ENCODE assay signal across 8 cellular contexts in the genomic region with DNA sequence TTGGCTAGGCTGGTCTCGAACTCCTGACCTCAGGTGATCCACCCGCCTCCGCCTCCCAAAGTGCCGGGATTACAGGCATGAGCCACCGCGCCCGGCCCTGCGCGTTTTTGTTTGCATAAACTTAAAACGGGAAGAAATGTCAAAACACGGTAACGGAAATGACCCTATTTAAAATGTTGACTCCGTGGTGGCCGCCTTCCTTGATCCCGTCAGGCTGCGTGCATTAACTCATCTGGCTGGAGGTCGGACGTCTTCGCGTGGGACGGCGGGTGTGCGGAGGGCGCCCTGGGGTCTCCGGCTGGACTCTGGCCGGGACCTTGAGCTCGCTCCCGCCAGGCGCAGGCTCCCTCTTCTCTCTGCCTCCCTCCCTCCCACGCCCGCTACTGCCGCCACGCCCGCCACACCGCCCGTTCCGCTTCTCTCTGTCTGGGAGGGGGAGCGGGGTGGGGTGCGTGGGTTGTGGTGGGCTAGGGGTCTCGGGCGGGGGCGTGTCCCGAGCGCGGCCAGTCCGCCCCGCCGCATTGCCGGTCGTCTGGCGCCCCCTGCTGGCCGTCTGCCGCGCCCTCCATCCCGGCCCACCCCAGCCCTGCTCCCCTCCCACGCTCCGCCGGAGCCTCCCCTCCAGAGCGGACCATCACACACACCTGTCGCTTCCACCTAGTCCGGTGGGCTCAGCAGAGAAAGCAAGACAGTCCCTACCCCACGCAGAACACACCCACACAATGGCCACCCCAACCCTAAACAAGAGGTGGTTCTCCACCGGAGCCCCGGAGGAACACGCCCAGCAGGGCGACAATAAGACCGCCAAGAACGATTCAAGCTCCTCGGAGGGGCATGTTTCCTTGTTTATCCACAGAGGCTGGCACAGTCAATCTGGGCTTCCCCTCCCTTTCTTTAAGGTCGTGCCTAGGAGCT. TPM values are rescaled to one million over a fixed set of nuclear protein-coding genes. Genes with fewer than 3 reads are reported as not detected.
DNase-seq lines count a peak whose midpoint lies in the region; ATAC-seq, FAIRE-seq and TF ChIP-seq lines count a peak whose summit lies in the region.

No MANE protein-coding gene starts in this region.

- intact Hi-C loops in activated B cell treated with CpG ODN at 0.5 μM for 24 hours (cut with micrococcal nuclease): loop anchor here (1.0 to 10.0 kb wide), 8 partner anchors 115 to 685 kb away; partner anchors contain the start of genes MYH10, NDEL1 and RPL26

- ATAC-seq in GM19043 (IDR thresholded peaks at IDR 0.05; ENCODE audit: low read depth, unreplicated experiment): peak; percentile 47
- peak; percentile 81 for ATAC-seq in activated B cell treated with CpG ODN at 0.5 μM for 24 hours (ENCODE audit: low read depth)
- no peak for ATAC-seq in HG02840 (IDR thresholded peaks at IDR 0.05; ENCODE audit: low FRiP score, unreplicated experiment)

- dilution Hi-C loops in keratinocyte (cut with MboI; ENCODE audit: extremely low pct_ligation_motif_present, low sequenced_read_pairs): loop anchor here (25.0 kb wide), 1 partner anchor 109 kb away; the partner anchor contains the start of gene MYH10

- no peaks in the 10 kb centered on the region for H4K20me1 ChIP-seq in keratinocyte (ENCODE audit: control insufficient read depth, extremely low read depth, insufficient read depth, low read length)

- peak overlapping the region; percentile 85 for H3K4me3 Mint-ChIP-seq in activated B cell treated with CpG ODN at 0.5 μM for 24 hours

- TF ChIP-seq CTCF in activated B cell treated with CpG ODN at 0.5 μM for 24 hours (IDR thresholded peaks at IDR 0.05) (peak; percentile 96), cardiac fibroblast (IDR thresholded peaks at IDR 0.05; ENCODE audit: low read depth, low read length) (peak; percentile 50), keratinocyte (optimal IDR thresholded peaks at IDR 0.05 in 1 of 3, IDR thresholded peaks at IDR 0.05 in 1 of 3, conservative IDR thresholded peaks at IDR 0.05 in 1 of 3; ENCODE audit: extremely low read depth in 1 of 3, insufficient read depth in 2 of 3, low read length in 3 of 3) (peak in 2 of 3 experiments; percentile 85 to 94)

- H3K4me3 ChIP-seq in cardiac fibroblast (replicated peaks in 1 of 2; ENCODE audit: low read depth in 2 of 2, low read length in 2 of 2): peak overlapping the region; percentile 55 to 59
- H3K4me3 ChIP-seq in keratinocyte (ENCODE audit: control insufficient read depth in 2 of 3, extremely low read depth in 1 of 3, insufficient read depth in 2 of 3, low read depth in 1 of 3, low read length in 3 of 3): peak overlapping the region; percentile 56 to 63 (median 62)

- peak overlapping the region; percentile 78 for H2AFZ ChIP-seq in keratinocyte (ENCODE audit: control insufficient read depth, low read length)

- no peak overlapping the region for H3K9ac ChIP-seq in keratinocyte (ENCODE audit: control insufficient read depth, extremely low read depth, insufficient read depth, low read length)

- no peaks in the 10 kb centered on the region for H3K36me3 ChIP-seq in keratinocyte (ENCODE audit: control insufficient read depth in 2 of 2, extremely low read depth in 1 of 2, insufficient read depth in 2 of 2, low read length in 2 of 2)

- CTCF ChIA-PET in activated B cell treated with CpG ODN at 0.5 μM for 24 hours (lab: Charles Lee): interaction anchor here (0.8 to 5.0 kb wide), 17 partner anchors 9 to 685 kb away, joined by 3 to 56 read pairs (median 4); partner anchors contain the start of genes MFSD6L, NDEL1 and RPL26

- H3K27ac Mint-ChIP-seq in activated B cell treated with CpG ODN at 0.5 μM for 24 hours: peak overlapping the region; percentile 77

- H3K27ac ChIP-seq in keratinocyte (ENCODE audit: control insufficient read depth, insufficient read depth, low read length): no peak overlapping the region

- H3K79me2 ChIP-seq in keratinocyte (ENCODE audit: control insufficient read depth, insufficient read depth, low read length): no peaks in the 10 kb centered on the region

- no peaks in the 10 kb centered on the region for H3K27me3 Mint-ChIP-seq in activated B cell treated with CpG ODN at 0.5 μM for 24 hours

- H3K9me3 ChIP-seq in keratinocyte (ENCODE audit: control insufficient read depth, low read depth, low read length): no peaks in the 10 kb centered on the region

- POLR2A ChIA-PET in activated B cell treated with CpG ODN at 0.5 μM for 24 hours (lab: Charles Lee): interaction anchor here (0.6 to 1.6 kb wide), 6 partner anchors 112 to 369 kb away, joined by 3 to 12 read pairs (median 4); partner anchors contain the start of genes KRABD2 and NDEL1

- H3K36me3 Mint-ChIP-seq in activated B cell treated with CpG ODN at 0.5 μM for 24 hours (ENCODE audit: low read depth): no peaks in the 10 kb centered on the region

- peak overlapping the region; percentile 89 for H3K4me2 ChIP-seq in keratinocyte (ENCODE audit: control insufficient read depth, extremely low read depth, insufficient read depth, low read depth, low read length)

- no peak for FAIRE-seq in keratinocyte (lab: Jason Lieb, UNC)

- H3K9me3 Mint-ChIP-seq in activated B cell treated with CpG ODN at 0.5 μM for 24 hours: no peaks in the 10 kb centered on the region

- peaks cover 10% of the 10 kb centered on the region for H3K27me3 ChIP-seq in keratinocyte (ENCODE audit: control insufficient read depth, extremely low read depth, insufficient read depth, low read length)

- H3K4me1 ChIP-seq in keratinocyte (ENCODE audit: control insufficient read depth, extremely low read depth, insufficient read depth, low read length): peaks cover 5% of the 10 kb centered on the region

- peak; percentile 93 for DNase-seq in AG08396 (ENCODE audit: low spot score)
- peak; percentile 26 for DNase-seq in LHCN-M2 (ENCODE audit: low read depth)
- peak; percentile 84 for DNase-seq in activated B cell treated with CpG ODN at 0.5 μM for 24 hours
- peak; percentile 56 to 68 for DNase-seq in cardiac fibroblast (ENCODE audit: low read depth in 2 of 2)
- DNase-seq in keratinocyte (ENCODE audit: low read depth, low spot score): no peak
- DNase-seq in stimulated activated CD4-positive, alpha-beta T cell treated with anti-CD3 and anti-CD28 coated beads, Interleukin-15, amount 100 ng/mL, for 24 hours: peak; percentile 84

- H3K4me1 Mint-ChIP-seq in activated B cell treated with CpG ODN at 0.5 μM for 24 hours: peaks cover 10% of the 10 kb centered on the region

- H3K9me1 ChIP-seq in keratinocyte (ENCODE audit: control insufficient read depth, extremely low read depth, insufficient read depth, low read length): no peaks in the 10 kb centered on the region

RNA-seq across cellular contexts. Expression of gene CCDC42, which starts 1.2 kb away (rescaled TPM):
- total RNA-seq in LHCN-M2 (2014; rRNA removed): not detected in 2 replicates
- polyA plus RNA-seq in LHCN-M2 (2012): not detected
- total RNA-seq in activated B cell treated with CpG ODN at 0.5 μM for 24 hours: not detected in 2 replicates
- not detected in 3 replicates for polyA plus RNA-seq in keratinocyte
- not detected for polyA plus RNA-seq in keratinocyte (2011; ENCODE audit: low read depth)
- polyA plus RNA-seq in keratinocyte (2011; cell fraction: cytosol; rRNA removed): not detected in 2 replicates
- not detected in 2 replicates for polyA plus RNA-seq in keratinocyte (2011; cell fraction: nucleus; rRNA removed)
- polyA plus RNA-seq in keratinocyte (2012; ENCODE audit: low replicate concordance): not detected in 2 replicates
- not detected in 3 replicates for polyA minus RNA-seq in keratinocyte
- polyA minus RNA-seq in keratinocyte (2011; cell fraction: cytosol; rRNA and poly(A)+ RNA removed): not detected
- not detected in 2 replicates for polyA minus RNA-seq in keratinocyte (2011; cell fraction: nucleus; rRNA and poly(A)+ RNA removed)

RNA-seq across cellular contexts. Expression of gene SPDYE4, which starts 12.5 kb away (rescaled TPM):
- total RNA-seq in LHCN-M2 (2014; rRNA removed) (not detected in 2 replicates), activated B cell treated with CpG ODN at 0.5 μM for 24 hours (not detected in 2 replicates)
- not detected for polyA plus RNA-seq in LHCN-M2 (2012)
- not detected in 3 replicates for polyA plus RNA-seq in keratinocyte
- polyA plus RNA-seq in keratinocyte (2011; ENCODE audit: low read depth): not detected
- polyA plus RNA-seq in keratinocyte (2011; cell fraction: cytosol; rRNA removed): not detected in 2 replicates
- polyA plus RNA-seq in keratinocyte (2011; cell fraction: nucleus; rRNA removed): not detected in 2 replicates
- not detected in 2 replicates for polyA plus RNA-seq in keratinocyte (2012; ENCODE audit: low replicate concordance)
- polyA minus RNA-seq in keratinocyte: not detected in 3 replicates
- not detected for polyA minus RNA-seq in keratinocyte (2011; cell fraction: cytosol; rRNA and poly(A)+ RNA removed)
- polyA minus RNA-seq in keratinocyte (2011; cell fraction: nucleus; rRNA and poly(A)+ RNA removed): not detected in 2 replicates

RNA-seq across cellular contexts. Expression of gene MFSD6L, which starts 53.3 kb away (rescaled TPM):
- total RNA-seq in LHCN-M2 (2014; rRNA removed) (not detected in 2 replicates), activated B cell treated with CpG ODN at 0.5 μM for 24 hours (0.20 TPM in 1 of 2 replicates, not detected in the other)
- not detected for polyA plus RNA-seq in LHCN-M2 (2012)
- polyA plus RNA-seq in keratinocyte: not detected in 3 replicates
- not detected for polyA plus RNA-seq in keratinocyte (2011; ENCODE audit: low read depth)
- not detected in 2 replicates for polyA plus RNA-seq in keratinocyte (2011; cell fraction: cytosol; rRNA removed)
- polyA plus RNA-seq in keratinocyte (2011; cell fraction: nucleus; rRNA removed): not detected in 2 replicates
- polyA plus RNA-seq in keratinocyte (2012; ENCODE audit: low replicate concordance): not detected in 2 replicates
- polyA minus RNA-seq in keratinocyte: not detected in 3 replicates
- polyA minus RNA-seq in keratinocyte (2011; cell fraction: cytosol; rRNA and poly(A)+ RNA removed): not detected
- polyA minus RNA-seq in keratinocyte (2011; cell fraction: nucleus; rRNA and poly(A)+ RNA removed): not detected in 2 replicates
